ENCODE assay signal across 19 cellular contexts in genomic region chr10:95469251-95469650, GRCh38.
A peak's percentile ranks its signal among the peaks of the same experiment; 100 is the strongest.
DNase-seq lines count a peak whose midpoint lies in the region; ATAC-seq and TF ChIP-seq lines count a peak whose summit lies in the region.
"Had no signal": no experiment of that assay in that cellular context is flagged by ENCODE, and none has a peak within 500 bp of the region (broad histone marks: within the 10 kb centered on the region; RNA-seq: fewer than 3 reads in every experiment).

No MANE protein-coding gene starts in this region.

- peaks cover 12 to 96% (median 52%) of the 10 kb centered on the region in 9 donors for H3K4me1 ChIP-seq in heart right ventricle
- H3K4me1 ChIP-seq in right lobe of liver, result peaks cover 0 to 48% (median 18%) of the 10 kb centered on the region in 4 donors
- peaks cover 73 to 87% of the 10 kb centered on the region in 2 donors for H3K4me1 ChIP-seq in gastrocnemius medialis
- peaks cover 12 to 15% of the 10 kb centered on the region in 2 donors for H3K4me1 ChIP-seq in aorta (ENCODE audit: control insufficient read depth in 1 of 2, insufficient read depth in 2 of 2, low read length in 2 of 2)
- H3K4me1 ChIP-seq: A549 had no signal

- H3K27me3 Mint-ChIP-seq in stimulated activated naive B cell treated with anti-CD40 and anti-IgM and Interleukin-4, amounts not matched to agents 10 μg/mL and 1 μg/mL and 100 μg/mL, for 72 hours, result peaks cover 13 to 33% of the 10 kb centered on the region in 2 donors

- DNase-seq in heart right ventricle (no peak), left cardiac atrium (no peak), right lobe of liver (no peak), gastrocnemius medialis (no peak), aorta (no peak), NCI-H2029 (lab: John Stamatoyannopoulos, UW) (no peak)
- DNase-seq in stimulated activated naive B cell treated with anti-CD40 and anti-IgM and Interleukin-4, amounts not matched to agents 10 μg/mL and 1 μg/mL and 100 μg/mL, for 72 hours, result no peak
- DNase-seq: activated CD4-positive, alpha-beta T cell treated with anti-CD3 and anti-CD28 coated beads for 1 hour; immature natural killer cell; natural killer cell; NCI-H1048; NCI-H2029 treated with DMSO at 0.1 percent for 48 hours; NCI-H446 treated with DMSO at 0.1 percent for 48 hours; posterior cingulate gyrus had no signal

- H3K27me3 ChIP-seq in heart right ventricle (no peaks in the 10 kb centered on the region), right lobe of liver (no peaks in the 10 kb centered on the region), gastrocnemius medialis (no peaks in the 10 kb centered on the region), aorta (ENCODE audit: control insufficient read depth in 1 of 2, insufficient read depth in 2 of 2, low read length in 1 of 2) (no peaks in the 10 kb centered on the region)
- H3K27me3 ChIP-seq: BLaER1 treated with 17β-estradiol and CSF1 and Interleukin-3, amounts not matched to agents 10 nM and 100 nM; tibial nerve had no signal

- TF ChIP-seq POLR2A in right lobe of liver (IDR thresholded peaks at IDR 0.05), result no peak
- TF ChIP-seq POLR2A in gastrocnemius medialis (IDR thresholded peaks at IDR 0.05), result no peak

- H3K36me3 Mint-ChIP-seq in stimulated activated naive B cell treated with anti-CD40 and anti-IgM and Interleukin-4, amounts not matched to agents 10 μg/mL and 1 μg/mL and 100 μg/mL, for 72 hours, result no peaks in the 10 kb centered on the region
- H3K36me3 Mint-ChIP-seq: immature natural killer cell, natural killer cell had no signal

- H3K9me3 ChIP-seq in heart right ventricle (no peaks in the 10 kb centered on the region), right lobe of liver (no peaks in the 10 kb centered on the region), gastrocnemius medialis (no peaks in the 10 kb centered on the region), aorta (ENCODE audit: control insufficient read depth, low read length) (no peaks in the 10 kb centered on the region)
- H3K9me3 ChIP-seq: A549; BLaER1 treated with 17β-estradiol and CSF1 and Interleukin-3, amounts not matched to agents 10 nM and 100 nM; tibial nerve had no signal

- intact Hi-C loops in heart right ventricle (cut with DNase I), result loop anchor here in 1 of 10 donors (5.0 kb wide), 1 partner anchor 73 kb away; no protein-coding TSS in a partner anchor
- intact Hi-C loops in left cardiac atrium (cut with DNase I), result loop anchor here in 1 of 2 donors (5.0 kb wide), 1 partner anchor 37 kb away; no protein-coding TSS in a partner anchor
- intact Hi-C loops in right lobe of liver (cut with DNase I), result no loop called here
- intact Hi-C loops in gastrocnemius medialis (cut with DNase I; ENCODE audit: low total_unique reads), result loop anchor here (2.0 kb wide), 1 partner anchor 50 kb away; no protein-coding TSS in a partner anchor
- intact Hi-C loops in aorta (cut with DNase I), result loop anchor here in 1 of 2 donors (10.0 kb wide), 1 partner anchor 86 kb away; no protein-coding TSS in a partner anchor

- H3K4me1 Mint-ChIP-seq in stimulated activated naive B cell treated with anti-CD40 and anti-IgM and Interleukin-4, amounts not matched to agents 10 μg/mL and 1 μg/mL and 100 μg/mL, for 72 hours, result no peaks in the 10 kb centered on the region

- no peak for ATAC-seq in heart right ventricle
- no peak for ATAC-seq in left cardiac atrium
- ATAC-seq in right lobe of liver, result no peak
- ATAC-seq in gastrocnemius medialis, result no peak
- ATAC-seq in aorta (ENCODE audit: low FRiP score), result no peak
- ATAC-seq in stimulated activated naive B cell treated with anti-CD40 and anti-IgM and Interleukin-4, amounts not matched to agents 10 μg/mL and 1 μg/mL and 100 μg/mL, for 72 hours (replicated peaks), result no peak
- no peak for ATAC-seq in GM21717 (IDR thresholded peaks at IDR 0.05; ENCODE audit: unreplicated experiment)
- ATAC-seq: A549, natural killer cell had no signal

- TF ChIP-seq CTCF in heart right ventricle (IDR thresholded peaks at IDR 0.05) (no peak), right lobe of liver (IDR thresholded peaks at IDR 0.05) (no peak), gastrocnemius medialis (IDR thresholded peaks at IDR 0.05 in 4 of 5, conservative IDR thresholded peaks at IDR 0.05 in 1 of 5) (no peak)

- peak overlapping the region; percentile 8 to 94 (median 88) for H3K27ac ChIP-seq in heart right ventricle
- H3K27ac ChIP-seq in right lobe of liver, result peak overlapping the region in 2 of 3 donors; percentile 3 to 97
- H3K27ac ChIP-seq in gastrocnemius medialis, result peak overlapping the region; percentile 92 to 99 (median 95)
- peak overlapping the region; percentile 87 to 89 for H3K27ac ChIP-seq in aorta (ENCODE audit: low read depth in 1 of 2, low read length in 2 of 2)
- H3K27ac ChIP-seq: A549; BLaER1 treated with 17β-estradiol and CSF1 and Interleukin-3, amounts not matched to agents 10 nM and 100 nM had no signal

- no peak overlapping the region for H3K27ac Mint-ChIP-seq in stimulated activated naive B cell treated with anti-CD40 and anti-IgM and Interleukin-4, amounts not matched to agents 10 μg/mL and 1 μg/mL and 100 μg/mL, for 72 hours
- H3K27ac Mint-ChIP-seq: activated T-helper 2 cell treated with anti-CD3 and anti-CD28 coated beads, Interferon-gamma antibody, Interleukin-2, Interleukin-4, amounts not matched to agents 10 μg/mL and 5 μg/mL and 100 μg/mL, durations not matched to agents 14 hours and 24 hours and 36 hours; immature natural killer cell; natural killer cell had no signal

- H3K4me3 Mint-ChIP-seq in stimulated activated naive B cell treated with anti-CD40 and anti-IgM and Interleukin-4, amounts not matched to agents 10 μg/mL and 1 μg/mL and 100 μg/mL, for 72 hours, result no peak overlapping the region
- H3K4me3 Mint-ChIP-seq: immature natural killer cell, natural killer cell had no signal

- H3K9me3 Mint-ChIP-seq in stimulated activated naive B cell treated with anti-CD40 and anti-IgM and Interleukin-4, amounts not matched to agents 10 μg/mL and 1 μg/mL and 100 μg/mL, for 72 hours, result no peaks in the 10 kb centered on the region
- H3K9me3 Mint-ChIP-seq: activated T-helper 2 cell treated with anti-CD3 and anti-CD28 coated beads, Interferon-gamma antibody, Interleukin-2, Interleukin-4, amounts not matched to agents 10 μg/mL and 5 μg/mL and 100 μg/mL, durations not matched to agents 14 hours and 24 hours and 36 hours; immature natural killer cell; natural killer cell had no signal

- in situ Hi-C loops in gastrocnemius medialis (cut with MboI; ENCODE audit: low sequenced_read_pairs in 4 of 4), result no loop called here

- H3K36me3 ChIP-seq in heart right ventricle, result no peaks in the 10 kb centered on the region
- no peaks in the 10 kb centered on the region for H3K36me3 ChIP-seq in right lobe of liver
- H3K36me3 ChIP-seq in gastrocnemius medialis, result no peaks in the 10 kb centered on the region
- no peaks in the 10 kb centered on the region for H3K36me3 ChIP-seq in aorta (ENCODE audit: control insufficient read depth in 1 of 2, insufficient read depth in 2 of 2, low read length in 1 of 2)
- H3K36me3 ChIP-seq: BLaER1 treated with 17β-estradiol and CSF1 and Interleukin-3, amounts not matched to agents 10 nM and 100 nM; tibial nerve had no signal

- 78 to 92% methylated on average over 3 of the region's 3 CpGs for WGBS in heart right ventricle, 2 donors
- 37% methylated on average over 3 of the region's 3 CpGs for WGBS in right lobe of liver (ENCODE audit: insufficient coverage, low coverage, low lambda C conversion rate, missing lambda C conversion rate)
- 11 to 12% methylated on average over 3 of the region's 3 CpGs for WGBS in aorta, 2 donors

- H3K4me3 ChIP-seq in heart right ventricle, result no peak overlapping the region
- H3K4me3 ChIP-seq in right lobe of liver, result no peak overlapping the region
- no peak overlapping the region for H3K4me3 ChIP-seq in gastrocnemius medialis
- H3K4me3 ChIP-seq in aorta (ENCODE audit: low read length in 2 of 2), result no peak overlapping the region
- H3K4me3 ChIP-seq: A549; BLaER1 treated with 17β-estradiol and CSF1 and Interleukin-3, amounts not matched to agents 10 nM and 100 nM; tibial nerve had no signal
